In the genomic region with DNA sequence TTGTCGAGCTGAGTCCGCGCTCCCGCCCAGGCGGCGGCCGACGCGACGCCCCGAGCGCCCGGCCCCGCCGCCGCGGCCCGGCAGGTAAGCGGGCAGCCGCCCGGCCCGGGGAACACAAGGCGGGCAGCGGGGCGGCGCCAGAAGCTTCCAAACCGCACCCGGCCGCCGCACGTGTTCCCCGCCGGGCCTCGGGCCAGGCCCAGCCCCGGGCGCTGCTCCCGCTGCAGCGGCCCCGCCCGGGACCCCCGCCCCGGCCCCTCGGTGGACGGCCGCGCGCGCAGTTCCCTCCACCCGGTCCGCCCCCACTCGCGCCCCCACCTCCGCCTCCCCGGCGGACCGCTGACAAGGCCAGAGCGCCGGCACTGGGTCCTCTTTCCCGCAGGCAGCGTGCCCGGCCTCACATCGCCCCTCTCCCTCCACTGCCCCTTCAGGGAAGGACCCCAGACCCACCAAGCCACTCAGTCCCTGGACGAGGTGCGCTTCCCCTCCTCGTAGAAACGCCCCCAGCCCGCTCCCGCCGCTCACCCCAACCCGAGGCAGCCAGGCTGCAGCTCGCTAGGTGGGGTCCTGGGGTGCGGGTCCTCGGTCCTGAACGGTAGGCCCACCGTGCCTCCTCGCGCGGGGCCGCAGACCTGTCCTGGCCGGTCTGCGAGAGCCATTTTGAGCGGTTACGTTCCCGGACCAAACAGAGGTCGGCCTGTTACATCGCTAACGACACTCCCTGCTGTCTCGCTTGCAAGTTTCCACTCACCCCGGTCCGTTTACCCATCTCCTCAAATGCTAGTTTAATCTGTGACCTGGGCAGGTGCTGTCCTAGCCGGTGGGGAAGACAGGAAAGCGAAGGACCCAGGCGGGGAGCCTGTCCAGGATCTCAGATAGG, we compare ENCODE assay signal across 1 cellular context.
TF ChIP-seq lines count a peak whose summit lies in the region.

No MANE protein-coding gene starts in this region.

TF ChIP-seq in HepG2, 621 proteins besides CTCF, POLR2A, EP300 and RAD21 (continued from another document):
- TF ChIP-seq GLI4 (CRISPR knock-in tag; IDR thresholded peaks at IDR 0.05; ENCODE audit: borderline replicate concordance) (no peak), PITX1 (CRISPR knock-in tag; IDR thresholded peaks at IDR 0.05) (no peak), ARNT2 (CRISPR knock-in tag; IDR thresholded peaks at IDR 0.05; ENCODE audit: low read depth) (no peak), SP140L (CRISPR knock-in tag; IDR thresholded peaks at IDR 0.05; ENCODE audit: borderline replicate concordance) (no peak), THAP11 (CRISPR knock-in tag; IDR thresholded peaks at IDR 0.05) (0 out of 2 replicates have a peak, but pooled peaks have one; percentile 17), SRF (IDR thresholded peaks at IDR 0.05; ENCODE audit: low read depth, low read length) (no peak), HOXA5 (CRISPR knock-in tag; IDR thresholded peaks at IDR 0.05) (no peak), REL (CRISPR knock-in tag; conservative IDR thresholded peaks at IDR 0.05) (no peak), NR2F2 (IDR thresholded peaks at IDR 0.05; ENCODE audit: borderline replicate concordance, low read depth) (no peak), AGO2 (optimal IDR thresholded peaks at IDR 0.05; ENCODE audit: low read depth, low read length) (peak; percentile 74), TOE1 (CRISPR knock-in tag; IDR thresholded peaks at IDR 0.05) (no peak), ZNF180 (CRISPR knock-in tag; IDR thresholded peaks at IDR 0.05; ENCODE audit: borderline replicate concordance, low read depth) (no peak)
- TF ChIP-seq, protein P1, sequence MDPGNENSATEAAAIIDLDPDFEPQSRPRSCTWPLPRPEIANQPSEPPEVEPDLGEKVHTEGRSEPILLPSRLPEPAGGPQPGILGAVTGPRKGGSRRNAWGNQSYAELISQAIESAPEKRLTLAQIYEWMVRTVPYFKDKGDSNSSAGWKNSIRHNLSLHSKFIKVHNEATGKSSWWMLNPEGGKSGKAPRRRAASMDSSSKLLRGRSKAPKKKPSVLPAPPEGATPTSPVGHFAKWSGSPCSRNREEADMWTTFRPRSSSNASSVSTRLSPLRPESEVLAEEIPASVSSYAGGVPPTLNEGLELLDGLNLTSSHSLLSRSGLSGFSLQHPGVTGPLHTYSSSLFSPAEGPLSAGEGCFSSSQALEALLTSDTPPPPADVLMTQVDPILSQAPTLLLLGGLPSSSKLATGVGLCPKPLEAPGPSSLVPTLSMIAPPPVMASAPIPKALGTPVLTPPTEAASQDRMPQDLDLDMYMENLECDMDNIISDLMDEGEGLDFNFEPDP (CRISPR knock-in tag; conservative IDR thresholded peaks at IDR 0.05): no peak
- TF ChIP-seq, protein P2, sequence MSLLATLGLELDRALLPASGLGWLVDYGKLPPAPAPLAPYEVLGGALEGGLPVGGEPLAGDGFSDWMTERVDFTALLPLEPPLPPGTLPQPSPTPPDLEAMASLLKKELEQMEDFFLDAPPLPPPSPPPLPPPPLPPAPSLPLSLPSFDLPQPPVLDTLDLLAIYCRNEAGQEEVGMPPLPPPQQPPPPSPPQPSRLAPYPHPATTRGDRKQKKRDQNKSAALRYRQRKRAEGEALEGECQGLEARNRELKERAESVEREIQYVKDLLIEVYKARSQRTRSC (CRISPR knock-in tag; IDR thresholded peaks at IDR 0.05; ENCODE audit: low read depth): no peak
- TF ChIP-seq, protein P3, sequence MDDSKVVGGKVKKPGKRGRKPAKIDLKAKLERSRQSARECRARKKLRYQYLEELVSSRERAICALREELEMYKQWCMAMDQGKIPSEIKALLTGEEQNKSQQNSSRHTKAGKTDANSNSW (CRISPR knock-in tag; IDR thresholded peaks at IDR 0.05; ENCODE audit: borderline replicate concordance): no peak
- TF ChIP-seq, protein P4, sequence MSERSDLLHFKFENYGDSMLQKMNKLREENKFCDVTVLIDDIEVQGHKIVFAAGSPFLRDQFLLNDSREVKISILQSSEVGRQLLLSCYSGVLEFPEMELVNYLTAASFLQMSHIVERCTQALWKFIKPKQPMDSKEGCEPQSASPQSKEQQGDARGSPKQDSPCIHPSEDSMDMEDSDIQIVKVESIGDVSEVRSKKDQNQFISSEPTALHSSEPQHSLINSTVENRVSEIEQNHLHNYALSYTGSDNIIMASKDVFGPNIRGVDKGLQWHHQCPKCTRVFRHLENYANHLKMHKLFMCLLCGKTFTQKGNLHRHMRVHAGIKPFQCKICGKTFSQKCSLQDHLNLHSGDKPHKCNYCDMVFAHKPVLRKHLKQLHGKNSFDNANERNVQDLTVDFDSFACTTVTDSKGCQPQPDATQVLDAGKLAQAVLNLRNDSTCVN (CRISPR knock-in tag; IDR thresholded peaks at IDR 0.05; ENCODE audit: borderline replicate concordance): no peak
- TF ChIP-seq, protein P5, sequence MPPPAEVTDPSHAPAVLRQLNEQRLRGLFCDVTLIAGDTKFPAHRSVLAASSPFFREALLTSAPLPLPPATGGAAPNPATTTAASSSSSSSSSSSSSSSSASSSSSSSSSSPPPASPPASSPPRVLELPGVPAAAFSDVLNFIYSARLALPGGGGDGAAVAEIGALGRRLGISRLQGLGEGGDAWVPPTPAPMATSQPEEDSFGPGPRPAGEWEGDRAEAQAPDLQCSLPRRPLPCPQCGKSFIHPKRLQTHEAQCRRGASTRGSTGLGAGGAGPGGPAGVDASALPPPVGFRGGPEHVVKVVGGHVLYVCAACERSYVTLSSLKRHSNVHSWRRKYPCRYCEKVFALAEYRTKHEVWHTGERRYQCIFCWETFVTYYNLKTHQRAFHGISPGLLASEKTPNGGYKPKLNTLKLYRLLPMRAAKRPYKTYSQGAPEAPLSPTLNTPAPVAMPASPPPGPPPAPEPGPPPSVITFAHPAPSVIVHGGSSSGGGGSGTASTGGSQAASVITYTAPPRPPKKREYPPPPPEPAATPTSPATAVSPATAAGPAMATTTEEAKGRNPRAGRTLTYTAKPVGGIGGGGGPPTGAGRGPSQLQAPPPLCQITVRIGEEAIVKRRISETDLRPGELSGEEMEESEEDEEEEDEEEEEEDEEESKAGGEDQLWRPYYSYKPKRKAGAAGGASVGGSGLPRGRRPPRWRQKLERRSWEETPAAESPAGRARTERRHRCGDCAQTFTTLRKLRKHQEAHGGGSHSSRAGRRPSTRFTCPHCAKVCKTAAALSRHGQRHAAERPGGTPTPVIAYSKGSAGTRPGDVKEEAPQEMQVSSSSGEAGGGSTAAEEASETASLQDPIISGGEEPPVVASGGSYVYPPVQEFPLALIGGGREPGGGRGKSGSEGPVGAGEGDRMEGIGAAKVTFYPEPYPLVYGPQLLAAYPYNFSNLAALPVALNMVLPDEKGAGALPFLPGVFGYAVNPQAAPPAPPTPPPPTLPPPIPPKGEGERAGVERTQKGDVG (CRISPR knock-in tag; IDR thresholded peaks at IDR 0.05; ENCODE audit: borderline replicate concordance): no peak
- TF ChIP-seq, protein P6, sequence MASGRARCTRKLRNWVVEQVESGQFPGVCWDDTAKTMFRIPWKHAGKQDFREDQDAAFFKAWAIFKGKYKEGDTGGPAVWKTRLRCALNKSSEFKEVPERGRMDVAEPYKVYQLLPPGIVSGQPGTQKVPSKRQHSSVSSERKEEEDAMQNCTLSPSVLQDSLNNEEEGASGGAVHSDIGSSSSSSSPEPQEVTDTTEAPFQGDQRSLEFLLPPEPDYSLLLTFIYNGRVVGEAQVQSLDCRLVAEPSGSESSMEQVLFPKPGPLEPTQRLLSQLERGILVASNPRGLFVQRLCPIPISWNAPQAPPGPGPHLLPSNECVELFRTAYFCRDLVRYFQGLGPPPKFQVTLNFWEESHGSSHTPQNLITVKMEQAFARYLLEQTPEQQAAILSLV (CRISPR knock-in tag; IDR thresholded peaks at IDR 0.05; ENCODE audit: borderline replicate concordance): no peak
